1 cellular context compared by ENCODE assay signal in the genomic region with DNA sequence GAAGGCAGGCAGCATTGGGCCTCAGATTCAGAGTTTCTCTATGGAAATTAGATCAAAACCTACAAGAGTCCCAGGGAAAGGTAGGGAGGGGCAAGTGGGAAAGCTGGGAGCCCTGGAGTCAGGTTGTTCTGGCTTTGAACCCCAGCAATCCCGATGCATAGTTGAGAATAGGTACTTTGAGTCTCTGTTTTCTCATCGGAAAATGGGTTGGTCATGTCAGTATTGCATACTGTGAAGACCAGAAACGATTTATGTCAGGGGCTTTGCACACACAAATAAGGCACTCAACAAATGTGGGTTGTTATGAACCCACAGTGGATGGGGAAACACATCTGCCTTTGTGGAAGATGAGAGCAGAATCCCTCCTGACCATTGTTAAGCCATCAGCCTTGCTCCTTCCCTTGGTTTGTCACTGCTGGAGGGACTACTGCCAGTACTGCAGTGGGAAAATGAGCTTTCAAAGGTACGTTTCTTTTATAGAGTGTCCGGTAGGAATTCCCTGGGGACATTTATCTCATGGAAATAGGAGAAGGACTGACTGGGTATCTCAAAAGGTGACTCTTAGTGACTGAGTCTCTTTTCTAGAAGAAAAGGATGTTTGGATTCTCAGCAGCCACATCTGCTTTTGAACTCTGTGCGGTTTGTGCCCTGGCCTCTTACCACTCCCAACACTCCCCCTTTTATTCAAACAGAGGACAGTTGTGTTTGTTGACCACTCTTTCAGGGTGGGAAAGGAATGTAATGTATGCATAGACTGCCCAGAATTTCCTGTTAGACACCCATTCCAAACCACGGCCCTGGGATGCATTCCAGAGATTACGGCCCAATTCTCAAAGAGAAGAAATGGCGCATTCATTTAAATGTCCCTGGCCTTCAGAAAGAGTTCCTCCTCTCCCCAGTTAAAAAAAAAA.
A peak's percentile ranks its signal among the peaks of the same experiment; 100 is the strongest.
TF ChIP-seq lines count a peak whose summit lies in the region.

No MANE protein-coding gene starts in this region.

TF ChIP-seq in HCT116, 20 proteins besides CTCF, POLR2A, EP300 and RAD21:
- TF ChIP-seq, protein P1, sequence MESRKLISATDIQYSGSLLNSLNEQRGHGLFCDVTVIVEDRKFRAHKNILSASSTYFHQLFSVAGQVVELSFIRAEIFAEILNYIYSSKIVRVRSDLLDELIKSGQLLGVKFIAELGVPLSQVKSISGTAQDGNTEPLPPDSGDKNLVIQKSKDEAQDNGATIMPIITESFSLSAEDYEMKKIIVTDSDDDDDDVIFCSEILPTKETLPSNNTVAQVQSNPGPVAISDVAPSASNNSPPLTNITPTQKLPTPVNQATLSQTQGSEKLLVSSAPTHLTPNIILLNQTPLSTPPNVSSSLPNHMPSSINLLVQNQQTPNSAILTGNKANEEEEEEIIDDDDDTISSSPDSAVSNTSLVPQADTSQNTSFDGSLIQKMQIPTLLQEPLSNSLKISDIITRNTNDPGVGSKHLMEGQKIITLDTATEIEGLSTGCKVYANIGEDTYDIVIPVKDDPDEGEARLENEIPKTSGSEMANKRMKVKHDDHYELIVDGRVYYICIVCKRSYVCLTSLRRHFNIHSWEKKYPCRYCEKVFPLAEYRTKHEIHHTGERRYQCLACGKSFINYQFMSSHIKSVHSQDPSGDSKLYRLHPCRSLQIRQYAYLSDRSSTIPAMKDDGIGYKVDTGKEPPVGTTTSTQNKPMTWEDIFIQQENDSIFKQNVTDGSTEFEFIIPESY (IDR thresholded peaks at IDR 0.05; ENCODE audit: extremely low read depth, insufficient replicate concordance, low read length) = no peak
- TF ChIP-seq FOSL1 (IDR thresholded peaks at IDR 0.05; ENCODE audit: low read depth) (no peak), POLR2AphosphoS5 (IDR thresholded peaks at IDR 0.05; ENCODE audit: low read depth, low read length) (no peak), SP1 (IDR thresholded peaks at IDR 0.05; ENCODE audit: low read depth) (0 out of 2 replicates have a peak, but pooled peaks have one; percentile 17)
